ENCODE assay signal across 19 cellular contexts in the genomic region with DNA sequence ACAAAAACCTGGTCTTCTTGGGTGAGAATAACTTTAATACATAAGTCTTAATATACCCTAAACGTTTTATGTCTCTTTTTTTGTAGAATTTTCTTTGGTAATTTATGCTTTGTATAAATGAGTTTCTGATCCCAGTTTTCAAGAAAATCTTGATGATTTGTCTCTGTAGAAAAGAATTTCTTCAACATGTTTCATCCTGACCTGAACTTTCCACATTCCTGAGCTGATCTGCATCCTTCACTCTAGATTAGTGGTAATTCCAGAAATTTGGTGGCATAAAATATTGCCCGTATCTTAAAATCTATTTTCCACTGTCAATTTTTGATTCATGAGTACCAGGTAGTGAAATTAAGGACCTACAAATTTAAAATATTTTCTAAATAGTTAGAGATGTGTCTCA.
"Had no signal": no experiment of that assay in that cellular context is flagged by ENCODE, and none has a peak within 500 bp of the region (broad histone marks: within the 10 kb centered on the region; RNA-seq: fewer than 3 reads in every experiment).

No MANE protein-coding gene starts in this region.

- H3K27me3 Mint-ChIP-seq: central memory CD8-positive, alpha-beta T cell; dendritic cell treated with granulocyte-macrophage colony-stimulating factor and Interleukin-4, amounts not matched to agents 40 ng/mL and 50 ng/mL, for 4 days had no signal

- H3K4me3 ChIP-seq: gastroesophageal sphincter, mucosa of descending colon, sigmoid colon, skin epidermis, stomach, thoracic aorta, transverse colon had no signal

- H3K4me3 Mint-ChIP-seq: central memory CD8-positive, alpha-beta T cell; dendritic cell treated with granulocyte-macrophage colony-stimulating factor and Interleukin-4, amounts not matched to agents 40 ng/mL and 50 ng/mL, for 4 days; natural killer cell; neural crest cell had no signal

- H3K36me3 ChIP-seq: thoracic aorta, transverse colon had no signal

- H3K36me3 Mint-ChIP-seq: natural killer cell had no signal

- DNase-seq: glutamatergic neuron; islet precursor cell; left cardiac atrium; left ventricle myocardium superior; mucosa of descending colon; natural killer cell; posterior cingulate gyrus; sigmoid colon; stimulated activated CD4-positive, alpha-beta T cell treated with anti-CD3 and anti-CD28 coated beads, Interleukin-12 subunit alpha, Interleukin-12 subunit beta, amount 100 ng/mL, for 4 hours; stimulated activated naive CD4-positive, alpha-beta T cell; stomach; substantia nigra; transverse colon had no signal

- H3K9me3 Mint-ChIP-seq: central memory CD8-positive, alpha-beta T cell; natural killer cell; neural crest cell had no signal

- H3K9me3 ChIP-seq: gastroesophageal sphincter, mucosa of descending colon, sigmoid colon, stomach, thoracic aorta, transverse colon had no signal

- H3K27ac ChIP-seq: gastroesophageal sphincter, sigmoid colon, skin epidermis, stomach, thoracic aorta, transverse colon had no signal

- ATAC-seq: gastroesophageal sphincter, left cardiac atrium, left ventricle myocardium superior, mucosa of descending colon, natural killer cell had no signal

- H3K4me1 ChIP-seq: gastroesophageal sphincter, sigmoid colon, stomach, transverse colon had no signal

- H3K27ac Mint-ChIP-seq: dendritic cell treated with granulocyte-macrophage colony-stimulating factor and Interleukin-4, amounts not matched to agents 40 ng/mL and 50 ng/mL, for 4 days; natural killer cell had no signal

- H3K27me3 ChIP-seq: gastroesophageal sphincter, sigmoid colon, stomach, transverse colon had no signal
